30 cellular contexts compared by ENCODE assay signal in the genomic region with DNA sequence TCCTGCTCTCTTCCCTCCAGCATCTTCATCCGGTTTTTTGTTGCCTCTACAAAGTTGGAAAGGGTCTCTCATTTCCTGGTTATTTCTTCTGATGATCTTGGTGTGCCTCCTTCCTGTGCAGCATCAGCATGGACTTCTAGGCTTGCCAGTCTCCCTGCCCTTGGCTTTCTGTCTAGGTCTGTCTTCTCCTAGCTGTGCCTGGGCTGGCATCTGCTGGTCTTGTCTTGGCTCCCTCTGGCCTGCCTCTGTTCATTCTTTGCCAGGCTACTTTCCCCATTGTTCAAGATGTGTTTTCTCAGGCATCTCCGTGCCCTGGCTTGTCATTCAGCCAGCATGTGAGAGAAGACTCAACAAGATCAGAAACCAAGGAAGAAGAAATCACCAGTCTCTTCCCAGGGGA. TPM values are rescaled to one million over a fixed set of nuclear protein-coding genes. Genes with fewer than 3 reads are reported as not detected.
DNase-seq lines count a peak whose midpoint lies in the region; ATAC-seq and TF ChIP-seq lines count a peak whose summit lies in the region.
"Had no signal": no experiment of that assay in that cellular context is flagged by ENCODE, and none has a peak within 500 bp of the region (broad histone marks: within the 10 kb centered on the region; RNA-seq: fewer than 3 reads in every experiment).

No MANE protein-coding gene starts in this region.

- no peaks in the 10 kb centered on the region for H3K27me3 Mint-ChIP-seq in T-helper 2 cell treated with Interferon-gamma antibody and Interleukin-4, amounts not matched to agents 5 μg/mL and 100 μg/mL, for 36 hours (ENCODE audit: low read depth)
- H3K27me3 Mint-ChIP-seq in natural killer cell treated with Interleukin-12 subunit alpha and Interleukin-12 subunit beta and Interleukin-15 and Interleukin-18, amount 100 ng/mL, for 72 hours: no peaks in the 10 kb centered on the region
- no peaks in the 10 kb centered on the region for H3K27me3 Mint-ChIP-seq in natural killer cell (ENCODE audit: low read depth in 2 of 2)
- no peaks in the 10 kb centered on the region for H3K27me3 Mint-ChIP-seq in activated naive CD8-positive, alpha-beta T cell treated with anti-CD3 and anti-CD28 coated beads, Interleukin-2, amount 10 ng/mL, durations not matched to agents 7 days and 5 days
- H3K27me3 Mint-ChIP-seq in stimulated activated naive CD8-positive, alpha-beta T cell treated with anti-CD3 and anti-CD28 coated beads, Interleukin-15, amount 100 ng/mL, for 72 hours: no peaks in the 10 kb centered on the region
- H3K27me3 Mint-ChIP-seq: effector memory CD8-positive, alpha-beta T cell had no signal

- intact Hi-C loops in natural killer cell (cut with micrococcal nuclease): no loop called here

- peaks cover 16% of the 10 kb centered on the region for H3K9me3 Mint-ChIP-seq in T-helper 2 cell treated with Interferon-gamma antibody and Interleukin-4, amounts not matched to agents 5 μg/mL and 100 μg/mL, for 36 hours
- H3K9me3 Mint-ChIP-seq in natural killer cell treated with Interleukin-12 subunit alpha and Interleukin-12 subunit beta and Interleukin-15 and Interleukin-18, amount 100 ng/mL, for 72 hours: no peaks in the 10 kb centered on the region
- no peaks in the 10 kb centered on the region for H3K9me3 Mint-ChIP-seq in natural killer cell
- H3K9me3 Mint-ChIP-seq in activated naive CD8-positive, alpha-beta T cell treated with anti-CD3 and anti-CD28 coated beads, Interleukin-2, amount 10 ng/mL, durations not matched to agents 7 days and 5 days: no peaks in the 10 kb centered on the region
- peaks cover 0 to 12% of the 10 kb centered on the region in 2 donors for H3K9me3 Mint-ChIP-seq in stimulated activated naive CD8-positive, alpha-beta T cell treated with anti-CD3 and anti-CD28 coated beads, Interleukin-15, amount 100 ng/mL, for 72 hours
- H3K9me3 Mint-ChIP-seq: effector memory CD8-positive, alpha-beta T cell had no signal

- peak overlapping the region; percentile 72 for H3K4me3 Mint-ChIP-seq in T-helper 2 cell treated with Interferon-gamma antibody and Interleukin-4, amounts not matched to agents 5 μg/mL and 100 μg/mL, for 36 hours
- H3K4me3 Mint-ChIP-seq in natural killer cell treated with Interleukin-12 subunit alpha and Interleukin-12 subunit beta and Interleukin-15 and Interleukin-18, amount 100 ng/mL, for 72 hours: peak overlapping the region; percentile 70
- H3K4me3 Mint-ChIP-seq in natural killer cell: no peak overlapping the region
- H3K4me3 Mint-ChIP-seq in activated naive CD8-positive, alpha-beta T cell treated with anti-CD3 and anti-CD28 coated beads, Interleukin-2, amount 10 ng/mL, durations not matched to agents 7 days and 5 days: peak overlapping the region; percentile 71
- H3K4me3 Mint-ChIP-seq in stimulated activated naive CD8-positive, alpha-beta T cell treated with anti-CD3 and anti-CD28 coated beads, Interleukin-15, amount 100 ng/mL, for 72 hours: peak overlapping the region; percentile 73 to 77
- H3K4me3 Mint-ChIP-seq: effector memory CD8-positive, alpha-beta T cell; immature natural killer cell had no signal

- ATAC-seq in natural killer cell treated with Interleukin-12 subunit alpha and Interleukin-12 subunit beta and Interleukin-15 and Interleukin-18, amount 100 ng/mL, for 72 hours: no peak
- ATAC-seq in natural killer cell: no peak
- ATAC-seq in activated naive CD8-positive, alpha-beta T cell treated with anti-CD3 and anti-CD28 coated beads, Interleukin-2, amount 10 ng/mL, durations not matched to agents 7 days and 5 days (ENCODE audit: low read depth): peak; percentile 29
- ATAC-seq in stimulated activated naive CD8-positive, alpha-beta T cell treated with anti-CD3 and anti-CD28 coated beads, Interleukin-15, amount 100 ng/mL, for 72 hours: no peak
- ATAC-seq: effector memory CD8-positive, alpha-beta T cell; HCT116 had no signal

- no peak for DNase-seq in T-helper 2 cell treated with Interferon-gamma antibody and Interleukin-4, amounts not matched to agents 5 μg/mL and 100 μg/mL, for 36 hours (ENCODE audit: low spot score)
- DNase-seq in T-helper 2 cell (no peak), natural killer cell (no peak), NCI-H146 treated with DMSO at 0.1 percent for 48 hours (lab: John Stamatoyannopoulos, UW; ENCODE audit: unreplicated experiment) (no peak), NCI-H146 (lab: John Stamatoyannopoulos, UW) (no peak)
- DNase-seq in natural killer cell treated with Interleukin-12 subunit alpha and Interleukin-12 subunit beta and Interleukin-15 and Interleukin-18, amount 100 ng/mL, for 72 hours (ENCODE audit: low spot score): no peak
- no peak for DNase-seq in activated naive CD8-positive, alpha-beta T cell treated with anti-CD3 and anti-CD28 coated beads, Interleukin-2, amount 10 ng/mL, durations not matched to agents 7 days and 5 days
- no peak for DNase-seq in stimulated activated naive CD8-positive, alpha-beta T cell treated with anti-CD3 and anti-CD28 coated beads, Interleukin-15, amount 100 ng/mL, for 72 hours
- DNase-seq: 8988T; activated CD4-positive, CD25-positive, alpha-beta regulatory T cell treated with anti-CD3 and anti-CD28 coated beads, Interleukin-2, amount 50 U/mL, for 72 hours; activated gamma-delta T cell; C1 segment of cervical spinal cord; colonic mucosa; DND-41; effector memory CD8-positive, alpha-beta T cell; erythroblast; GF-D8; immature natural killer cell; Karpas-422; mammary epithelial cell; NCI-H2081; NCI-H524 treated with DMSO at 0.1 percent for 48 hours; NK-92 treated with Interleukin-12 subunit alpha and Interleukin-12 subunit beta, amount 100 ng/mL, for 24 hours; small intestine; testis had no signal

- H3K4me1 Mint-ChIP-seq in T-helper 2 cell treated with Interferon-gamma antibody and Interleukin-4, amounts not matched to agents 5 μg/mL and 100 μg/mL, for 36 hours (ENCODE audit: low read depth): peaks cover 48% of the 10 kb centered on the region
- H3K4me1 Mint-ChIP-seq in natural killer cell treated with Interleukin-12 subunit alpha and Interleukin-12 subunit beta and Interleukin-15 and Interleukin-18, amount 100 ng/mL, for 72 hours (ENCODE audit: low read depth in 2 of 2): peaks cover 24 to 42% of the 10 kb centered on the region in 2 donors
- H3K4me1 Mint-ChIP-seq in natural killer cell: peaks cover 5 to 39% of the 10 kb centered on the region in 2 donors
- H3K4me1 Mint-ChIP-seq in activated naive CD8-positive, alpha-beta T cell treated with anti-CD3 and anti-CD28 coated beads, Interleukin-2, amount 10 ng/mL, durations not matched to agents 7 days and 5 days: peaks cover 47% of the 10 kb centered on the region
- H3K4me1 Mint-ChIP-seq in stimulated activated naive CD8-positive, alpha-beta T cell treated with anti-CD3 and anti-CD28 coated beads, Interleukin-15, amount 100 ng/mL, for 72 hours: peaks cover 74% of the 10 kb centered on the region

- POLR2A ChIA-PET in activated naive CD8-positive, alpha-beta T cell treated with anti-CD3 and anti-CD28 coated beads, Interleukin-2, amount 10 ng/mL, durations not matched to agents 7 days and 5 days (lab: Charles Lee): interaction anchor here (3.1 kb wide), 1 partner anchor 9 kb away, joined by 22 read pairs; a partner anchor contains a TSS

- peaks cover 72% of the 10 kb centered on the region for H3K36me3 Mint-ChIP-seq in T-helper 2 cell treated with Interferon-gamma antibody and Interleukin-4, amounts not matched to agents 5 μg/mL and 100 μg/mL, for 36 hours (ENCODE audit: low read depth)
- H3K36me3 Mint-ChIP-seq in natural killer cell treated with Interleukin-12 subunit alpha and Interleukin-12 subunit beta and Interleukin-15 and Interleukin-18, amount 100 ng/mL, for 72 hours: peaks cover 19% of the 10 kb centered on the region
- no peaks in the 10 kb centered on the region for H3K36me3 Mint-ChIP-seq in natural killer cell
- H3K36me3 Mint-ChIP-seq in activated naive CD8-positive, alpha-beta T cell treated with anti-CD3 and anti-CD28 coated beads, Interleukin-2, amount 10 ng/mL, durations not matched to agents 7 days and 5 days: peaks cover 53% of the 10 kb centered on the region

- peak overlapping the region; percentile 94 for H3K27ac Mint-ChIP-seq in T-helper 2 cell treated with Interferon-gamma antibody and Interleukin-4, amounts not matched to agents 5 μg/mL and 100 μg/mL, for 36 hours
- H3K27ac Mint-ChIP-seq in natural killer cell treated with Interleukin-12 subunit alpha and Interleukin-12 subunit beta and Interleukin-15 and Interleukin-18, amount 100 ng/mL, for 72 hours: peak overlapping the region; percentile 57 to 82
- no peak overlapping the region for H3K27ac Mint-ChIP-seq in natural killer cell
- peak overlapping the region; percentile 94 for H3K27ac Mint-ChIP-seq in activated naive CD8-positive, alpha-beta T cell treated with anti-CD3 and anti-CD28 coated beads, Interleukin-2, amount 10 ng/mL, durations not matched to agents 7 days and 5 days
- peak overlapping the region; percentile 92 to 93 for H3K27ac Mint-ChIP-seq in stimulated activated naive CD8-positive, alpha-beta T cell treated with anti-CD3 and anti-CD28 coated beads, Interleukin-15, amount 100 ng/mL, for 72 hours
- H3K27ac Mint-ChIP-seq: immature natural killer cell had no signal

- no peak for TF ChIP-seq CTCF in natural killer cell (IDR thresholded peaks at IDR 0.05)

RNA-seq across cellular contexts. Expression of a gene that starts 9.7 kb away (rescaled TPM):
- 10 to 100 TPM; 13.2 to 15.1 TPM for total RNA-seq in natural killer cell treated with Interleukin-12 subunit alpha and Interleukin-12 subunit beta and Interleukin-15 and Interleukin-18, amount 100 ng/mL, for 72 hours
- 10 to 100 TPM in 2 of 3 donors, 1 to 10 TPM in 1; 9.1 to 17.4 (median 17.3) TPM for total RNA-seq in natural killer cell
- total RNA-seq in activated naive CD8-positive, alpha-beta T cell treated with anti-CD3 and anti-CD28 coated beads, Interleukin-2, amount 10 ng/mL, durations not matched to agents 7 days and 5 days: 10 to 100 TPM; 22.6 to 24.6 TPM

RNA-seq across cellular contexts. Expression of a gene that starts 22.1 kb away (rescaled TPM):
- total RNA-seq in natural killer cell treated with Interleukin-12 subunit alpha and Interleukin-12 subunit beta and Interleukin-15 and Interleukin-18, amount 100 ng/mL, for 72 hours: not detected
- not detected for total RNA-seq in natural killer cell
- not detected for total RNA-seq in activated naive CD8-positive, alpha-beta T cell treated with anti-CD3 and anti-CD28 coated beads, Interleukin-2, amount 10 ng/mL, durations not matched to agents 7 days and 5 days
- total RNA-seq: colonic mucosa; glomerular endothelial cell; mammary epithelial cell; mucosa of gallbladder; T-helper 1 cell treated with Interleukin-12 subunit alpha and Interleukin-12 subunit beta and Interleukin-4 antibody, amounts not matched to agents 30 ng/mL and 1 ng/mL, for 36 hours; urinary bladder had no signal

RNA-seq across cellular contexts. Expression of a gene that starts 57.5 kb away (rescaled TPM):
- total RNA-seq in natural killer cell treated with Interleukin-12 subunit alpha and Interleukin-12 subunit beta and Interleukin-15 and Interleukin-18, amount 100 ng/mL, for 72 hours: not detected
- total RNA-seq in natural killer cell: not detected
- total RNA-seq in activated naive CD8-positive, alpha-beta T cell treated with anti-CD3 and anti-CD28 coated beads, Interleukin-2, amount 10 ng/mL, durations not matched to agents 7 days and 5 days: not detected
- total RNA-seq: colonic mucosa; glomerular endothelial cell; mucosa of gallbladder; T-helper 1 cell treated with Interleukin-12 subunit alpha and Interleukin-12 subunit beta and Interleukin-4 antibody, amounts not matched to agents 30 ng/mL and 1 ng/mL, for 36 hours; urinary bladder had no signal

Comparison
In these comparisons a context has a peak if more than half of its experiments do, and no peak if none do; other contexts are left out.
1. H3K27ac Mint-ChIP-seq: peak in T-helper 2 cell treated with Interferon-gamma antibody and Interleukin-4, amounts not matched to agents 5 μg/mL and 100 μg/mL, for 36 hours (single experiment), natural killer cell treated with Interleukin-12 subunit alpha and Interleukin-12 subunit beta and Interleukin-15 and Interleukin-18, amount 100 ng/mL, for 72 hours (2 of 2), activated naive CD8-positive, alpha-beta T cell treated with anti-CD3 and anti-CD28 coated beads, Interleukin-2, amount 10 ng/mL, durations not matched to agents 7 days and 5 days (single experiment) and stimulated activated naive CD8-positive, alpha-beta T cell treated with anti-CD3 and anti-CD28 coated beads, Interleukin-15, amount 100 ng/mL, for 72 hours (2 of 2); none in natural killer cell (0 of 2).